In the genomic region with DNA sequence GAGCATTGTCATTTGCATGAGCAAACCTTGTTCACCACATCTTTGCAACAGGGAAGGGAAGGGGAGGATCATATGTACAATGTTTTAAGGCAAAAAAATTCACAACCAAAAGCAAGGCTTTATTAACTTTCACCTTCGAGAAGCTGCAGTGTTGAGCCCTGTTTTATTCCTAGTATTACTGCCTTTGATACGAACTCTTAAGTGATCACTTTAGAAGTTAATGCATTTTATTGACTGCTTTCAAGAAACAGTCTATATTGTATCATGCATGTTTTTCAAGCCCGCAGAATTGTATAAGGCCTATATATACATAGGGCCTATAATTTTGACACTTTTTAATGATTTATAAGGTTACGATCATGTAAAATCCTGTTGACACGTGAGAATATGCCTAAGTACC, we compare ENCODE assay signal across 31 cellular contexts.
"Had no signal": no experiment of that assay in that cellular context is flagged by ENCODE, and none has a peak within 500 bp of the region (broad histone marks: within the 10 kb centered on the region; RNA-seq: fewer than 3 reads in every experiment).

No MANE protein-coding gene starts in this region.

- H2AFZ ChIP-seq: neural progenitor cell, parathyroid adenoma had no signal

- H3K4me2 ChIP-seq: neural progenitor cell, smooth muscle cell had no signal

- DNase-seq: naive thymus-derived CD8-positive, alpha-beta T cell; natural killer cell; nephron progenitor cell; nucleus accumbens; occipital lobe; ovary; pancreas; posterior cingulate gyrus; psoas muscle; retina; right cardiac atrium; right lobe of liver; sigmoid colon; small intestine; spleen; stimulated activated CD4-positive, alpha-beta T cell treated with anti-CD3 and anti-CD28 coated beads, Interleukin-12 subunit alpha, Interleukin-12 subunit beta, amount 100 ng/mL, for 4 hours; stimulated activated CD4-positive, alpha-beta T cell treated with anti-CD3 and anti-CD28 coated beads, Interleukin-15, amount 100 ng/mL, for 24 hours; stimulated activated CD4-positive, alpha-beta T cell treated with anti-CD3 and anti-CD28 coated beads, Interleukin-1b, Interleukin-23, amount 100 ng/mL, for 48 hours; stimulated activated CD4-positive, alpha-beta T cell treated with anti-CD3 and anti-CD28 coated beads, Interleukin-2, amount 100 ng/mL, for 24 hours had no signal

- H3K4me1 ChIP-seq: neural progenitor cell, pancreas, parathyroid adenoma, prostate gland, psoas muscle, right atrium auricular region, right lobe of liver, sigmoid colon, spleen had no signal

- H3K36me3 ChIP-seq: neural progenitor cell, neutrophil, ovary, pancreas, prostate gland, right atrium auricular region, right lobe of liver, sigmoid colon, spleen had no signal

- H3K9ac ChIP-seq: neural progenitor cell, parathyroid adenoma had no signal

- H3K4me3 Mint-ChIP-seq: naive thymus-derived CD8-positive, alpha-beta T cell; natural killer cell; natural killer cell treated with Interleukin-12 subunit alpha and Interleukin-12 subunit beta and Interleukin-15 and Interleukin-18, amount 100 ng/mL, for 72 hours; nephron; nephron progenitor cell; neural crest cell; neural progenitor cell had no signal

- H3K27ac ChIP-seq: neural progenitor cell, neutrophil, ovary, pancreas, parathyroid adenoma, prostate gland, psoas muscle, right atrium auricular region, right lobe of liver, sigmoid colon, skin epidermis, spleen had no signal

- H3K4me1 Mint-ChIP-seq: natural killer cell, nephron, nephron progenitor cell, neural crest cell, neural progenitor cell had no signal

- H3K9me3 ChIP-seq: neutrophil, ovary, pancreas, prostate gland, psoas muscle, right atrium auricular region, right lobe of liver, sigmoid colon, spleen had no signal

- H3K27me3 ChIP-seq: neutrophil, ovary, pancreas, right atrium auricular region, right lobe of liver had no signal

- H3K27ac Mint-ChIP-seq: naive thymus-derived CD8-positive, alpha-beta T cell; natural killer cell; natural killer cell treated with Interleukin-12 subunit alpha and Interleukin-12 subunit beta and Interleukin-15 and Interleukin-18, amount 100 ng/mL, for 72 hours; nephron; nephron progenitor cell; neural progenitor cell; progenitor cell of endocrine pancreas had no signal

- H3K4me3 ChIP-seq: neural progenitor cell, ovary, pancreas, prostate gland, psoas muscle, right atrium auricular region, right lobe of liver, sigmoid colon, skin epidermis, smooth muscle cell, spleen had no signal

- H3K79me2 ChIP-seq: parathyroid adenoma had no signal

- ATAC-seq: naive thymus-derived CD8-positive, alpha-beta T cell; natural killer cell; natural killer cell treated with Interleukin-12 subunit alpha and Interleukin-12 subunit beta and Interleukin-15 and Interleukin-18, amount 100 ng/mL, for 72 hours; pancreas; psoas muscle; right cardiac atrium; right lobe of liver; sciatic nerve had no signal

- FAIRE-seq: pancreas, small intestine had no signal

- H3K9me3 Mint-ChIP-seq: naive thymus-derived CD8-positive, alpha-beta T cell; natural killer cell; natural killer cell treated with Interleukin-12 subunit alpha and Interleukin-12 subunit beta and Interleukin-15 and Interleukin-18, amount 100 ng/mL, for 72 hours; neural crest cell; neural progenitor cell had no signal

- H3K36me3 Mint-ChIP-seq: naive thymus-derived CD8-positive, alpha-beta T cell; natural killer cell; natural killer cell treated with Interleukin-12 subunit alpha and Interleukin-12 subunit beta and Interleukin-15 and Interleukin-18, amount 100 ng/mL, for 72 hours; neural progenitor cell had no signal
